32 cellular contexts compared by ENCODE assay signal in genomic region chr10:44971935-44972792, GRCh38. TPM values are rescaled to one million over a fixed set of nuclear protein-coding genes. Genes with fewer than 3 reads are reported as not detected.
DNase-seq lines count a peak whose midpoint lies in the region; ATAC-seq, FAIRE-seq and TF ChIP-seq lines count a peak whose summit lies in the region.
"Had no signal": no experiment of that assay in that cellular context is flagged by ENCODE, and none has a peak within 500 bp of the region (broad histone marks: within the 10 kb centered on the region; RNA-seq: fewer than 3 reads in every experiment).

No MANE protein-coding gene starts in this region.

- no peaks in the 10 kb centered on the region for H3K27me3 Mint-ChIP-seq in CD14-positive monocyte (ENCODE audit: low read depth in 3 of 3)
- H3K27me3 Mint-ChIP-seq: activated CD4-positive, alpha-beta memory T cell treated with anti-CD3 and anti-CD28 coated beads, Interleukin-2, amount 10 ng/mL, durations not matched to agents 7 days and 5 days; activated naive CD4-positive, alpha-beta T cell treated with anti-CD3 and anti-CD28 coated beads, Interleukin-2, amount 50 U/mL, for 24 hours had no signal

- ATAC-seq in HG02678 (IDR thresholded peaks at IDR 0.05; ENCODE audit: unreplicated experiment), result no peak
- ATAC-seq: activated CD4-positive, CD25-positive, alpha-beta regulatory T cell treated with anti-CD3 and anti-CD28 coated beads, Interleukin-2, amount 50 U/mL, for 24 hours; K562; left lobe of liver; natural killer cell had no signal

- intact Hi-C loops in CD14-positive monocyte (cut with micrococcal nuclease), result no loop called here
- intact Hi-C loops in spleen (cut with DNase I; ENCODE audit: low total_unique reads), result no loop called here

- H3K4me3 ChIP-seq in KMS-11 (IDR thresholded peaks at IDR 0.05; ENCODE audit: insufficient read depth, low read depth, low read length) (no peak overlapping the region), right atrium auricular region (no peak overlapping the region), spleen (no peak overlapping the region)
- H3K4me3 ChIP-seq: esophagus squamous epithelium, GM23248, K562 had no signal

- peaks cover 66% of the 10 kb centered on the region for H3K79me2 ChIP-seq in KMS-11 (ENCODE audit: insufficient read depth, low read depth)

- H2AFZ ChIP-seq in KMS-11 (ENCODE audit: low read depth), result no peak overlapping the region
- H2AFZ ChIP-seq: GM23248 had no signal

- peak overlapping the region; percentile 80 to 92 (median 90) for H3K27ac Mint-ChIP-seq in CD14-positive monocyte
- H3K27ac Mint-ChIP-seq: activated CD4-positive, alpha-beta memory T cell treated with anti-CD3 and anti-CD28 coated beads, Interleukin-2, amount 10 ng/mL, durations not matched to agents 7 days and 5 days; activated naive CD4-positive, alpha-beta T cell treated with anti-CD3 and anti-CD28 coated beads, Interleukin-2, amount 50 U/mL, for 24 hours; activated T-helper 2 cell treated with anti-CD3 and anti-CD28 coated beads, Interferon-gamma antibody, Interleukin-2, Interleukin-4, amounts not matched to agents 10 μg/mL and 5 μg/mL and 100 μg/mL, durations not matched to agents 14 hours and 24 hours and 36 hours; mesothelial cell of epicardium; T-helper 1 cell treated with Interleukin-12 subunit alpha and Interleukin-12 subunit beta and Interleukin-4 antibody, amounts not matched to agents 30 μg/mL and 1 μg/mL, for 36 hours had no signal

- H3K9me3 ChIP-seq in right atrium auricular region (no peaks in the 10 kb centered on the region), spleen (no peaks in the 10 kb centered on the region)
- H3K9me3 ChIP-seq: esophagus squamous epithelium had no signal

- peaks cover 9% of the 10 kb centered on the region; the same call in 1 of the 2 replicates for H3K36me3 ChIP-seq in KMS-11 (ENCODE audit: insufficient read depth)
- H3K36me3 ChIP-seq in right atrium auricular region, result peaks cover 39% of the 10 kb centered on the region
- H3K36me3 ChIP-seq in spleen, result peaks cover 0 to 48% (median 0%) of the 10 kb centered on the region in 6 donors

- H3K4me1 ChIP-seq in KMS-11 (ENCODE audit: low read depth, poor library complexity, severe bottlenecking) (peaks cover 97% of the 10 kb centered on the region), right atrium auricular region (peaks cover 0 to 90% of the 10 kb centered on the region in 2 donors), spleen (peaks cover 33 to 99% (median 59%) of the 10 kb centered on the region in 6 donors)

- TF ChIP-seq CTCF in CD14-positive monocyte (IDR thresholded peaks at IDR 0.05), result no peak
- TF ChIP-seq CTCF in KMS-11 (conservative IDR thresholded peaks at IDR 0.05; ENCODE audit: low read depth, low read length), result no peak
- no peak for TF ChIP-seq CTCF in right atrium auricular region (IDR thresholded peaks at IDR 0.05)
- no peak for TF ChIP-seq CTCF in spleen (IDR thresholded peaks at IDR 0.05 in 8 of 11, conservative IDR thresholded peaks at IDR 0.05 in 3 of 11)

- DNase-seq in CD14-positive monocyte (ENCODE audit: low spot score) (no peak), right atrium auricular region (ENCODE audit: low spot score) (no peak), spleen (peak; percentile 47), NCI-H345 (lab: John Stamatoyannopoulos, UW) (no peak), H54 (ENCODE audit: insufficient read length, low spot score) (no peak)
- DNase-seq: activated CD4-positive, alpha-beta memory T cell treated with anti-CD3 and anti-CD28 coated beads, Interleukin-2, amount 10 ng/mL, durations not matched to agents 7 days and 5 days; activated CD8-positive, alpha-beta memory T cell treated with anti-CD3 and anti-CD28 coated beads, Interleukin-2, amount 50 U/mL, for 48 hours; amygdala; Calu3; DMS79 treated with DMSO at 0.1 percent for 48 hours; esophagus squamous epithelium; foreskin melanocyte; GM23248; hippocampal formation; natural killer cell; NCI-H1105 treated with DMSO at 0.1 percent for 48 hours; NCI-H2029; NCI-H226; NCI-H774 had no signal

- H3K4me1 Mint-ChIP-seq in CD14-positive monocyte, result peaks cover 83% of the 10 kb centered on the region

- H3K4me2 ChIP-seq in KMS-11, result peak overlapping the region; percentile 88

- FAIRE-seq in H54 (lab: Jason Lieb, UNC), result no peak
- FAIRE-seq: bronchial epithelial cell, colon, K562, TTC549 had no signal

- H3K27me3 ChIP-seq in KMS-11 (ENCODE audit: insufficient read depth, low read depth) (no peaks in the 10 kb centered on the region), right atrium auricular region (no peaks in the 10 kb centered on the region), spleen (replicated peaks in 1 of 7) (no peaks in the 10 kb centered on the region)
- H3K27me3 ChIP-seq: esophagus squamous epithelium had no signal

- H3K9ac ChIP-seq in KMS-11, result peak overlapping the region; percentile 32; the same call in 1 of the 2 replicates
- H3K9ac ChIP-seq: GM23248 had no signal

- H3K4me3 Mint-ChIP-seq in CD14-positive monocyte, result peak overlapping the region in 1 of 2 donors; percentile 26
- H3K4me3 Mint-ChIP-seq: activated CD4-positive, alpha-beta memory T cell treated with anti-CD3 and anti-CD28 coated beads, Interleukin-2, amount 10 ng/mL, durations not matched to agents 7 days and 5 days; activated naive CD4-positive, alpha-beta T cell treated with anti-CD3 and anti-CD28 coated beads, Interleukin-2, amount 50 U/mL, for 24 hours; mesothelial cell of epicardium; natural killer cell; T-helper 1 cell treated with Interleukin-12 subunit alpha and Interleukin-12 subunit beta and Interleukin-4 antibody, amounts not matched to agents 30 μg/mL and 1 μg/mL, for 36 hours had no signal

- H3K27ac ChIP-seq in KMS-11 (peak overlapping the region; percentile 66), right atrium auricular region (peak overlapping the region; percentile 91 to 96), spleen (peak overlapping the region in 2 of 8 donors; percentile 79 to 84)
- H3K27ac ChIP-seq: GM23248 had no signal

- WGBS in spleen, 5 donors, result 94 to 100% (median 96%) methylated on average over 11 to 12 of the region's 12 CpGs

- TF ChIP-seq POLR2A in spleen (IDR thresholded peaks at IDR 0.05) (no peak), H54 (IDR thresholded peaks at IDR 0.05; ENCODE audit: low read depth, low read length) (no peak)

- peaks cover 54 to 67% of the 10 kb centered on the region in 2 donors for H3K36me3 Mint-ChIP-seq in CD14-positive monocyte
- H3K36me3 Mint-ChIP-seq: activated naive CD4-positive, alpha-beta T cell treated with anti-CD3 and anti-CD28 coated beads, Interleukin-2, amount 50 U/mL, for 24 hours; natural killer cell had no signal

- peaks cover 0 to 3% (median 0%) of the 10 kb centered on the region in 7 donors for H3K9me3 Mint-ChIP-seq in CD14-positive monocyte
- H3K9me3 Mint-ChIP-seq: activated CD4-positive, alpha-beta memory T cell treated with anti-CD3 and anti-CD28 coated beads, Interleukin-2, amount 10 ng/mL, durations not matched to agents 7 days and 5 days; activated naive CD4-positive, alpha-beta T cell treated with anti-CD3 and anti-CD28 coated beads, Interleukin-2, amount 50 U/mL, for 24 hours; activated T-helper 2 cell treated with anti-CD3 and anti-CD28 coated beads, Interferon-gamma antibody, Interleukin-2, Interleukin-4, amounts not matched to agents 10 μg/mL and 5 μg/mL and 100 μg/mL, durations not matched to agents 14 hours and 24 hours and 36 hours; mesothelial cell of epicardium; natural killer cell; T-helper 1 cell treated with Interleukin-12 subunit alpha and Interleukin-12 subunit beta and Interleukin-4 antibody, amounts not matched to agents 30 μg/mL and 1 μg/mL, for 36 hours had no signal

- no peaks in the 10 kb centered on the region for H4K20me1 ChIP-seq in KMS-11 (ENCODE audit: insufficient read depth)

RNA-seq across cellular contexts. Expression of gene DEPP1, which starts 6.4 kb away (rescaled TPM):
- not detected for polyA plus RNA-seq in CD14-positive monocyte
- total RNA-seq in right atrium auricular region, result 100 to 1,000 TPM in 1 of 2 donors, 10 to 100 TPM in 1; 68.8 to 143 TPM
- total RNA-seq in spleen, result 10 to 100 TPM in 6 of 7 donors, 1 to 10 TPM in 1; 9.5 to 90.1 (median 21.1) TPM
- 10 to 100 TPM; 13.3 to 36.5 (median 15.7) TPM for polyA plus RNA-seq in spleen
- total RNA-seq: natural killer cell had no signal

RNA-seq across cellular contexts. Expression of gene RASSF4, which starts 12.6 kb away (rescaled TPM):
- 100 to 1,000 TPM; 117 to 120 TPM for polyA plus RNA-seq in CD14-positive monocyte
- 10 to 100 TPM; 43.3 to 43.4 TPM for total RNA-seq in right atrium auricular region
- 10 to 100 TPM; 70.8 to 96.2 (median 73.7) TPM for total RNA-seq in spleen
- 10 to 100 TPM; 36.7 to 61.0 (median 38.2) TPM for polyA plus RNA-seq in spleen
- total RNA-seq: MCF 10A had no signal

RNA-seq across cellular contexts. Expression of gene ZNF22, which starts 28.6 kb away (rescaled TPM):
- polyA plus RNA-seq in CD14-positive monocyte (10 to 100 TPM; 10.4 to 14.6 TPM), spleen (10 to 100 TPM; 25.9 to 33.6 (median 31.5) TPM)
- total RNA-seq in right atrium auricular region (10 to 100 TPM; 19.3 to 20.5 TPM), spleen (10 to 100 TPM; 22.7 to 28.3 (median 25.8) TPM)
